8 cellular contexts compared by ENCODE assay signal in genomic region chr5:7392401-7393024, GRCh38. TPM values are rescaled to one million over a fixed set of nuclear protein-coding genes. Genes with fewer than 3 reads are reported as not detected.
DNase-seq lines count a peak whose midpoint lies in the region; ATAC-seq and TF ChIP-seq lines count a peak whose summit lies in the region.

No MANE protein-coding gene starts in this region.

- no peak overlapping the region for H2BK15ac ChIP-seq in mesendoderm (replicated peaks; ENCODE audit: low read depth)

- peak overlapping the region; percentile 64 for H2BK5ac ChIP-seq in mesendoderm (ENCODE audit: low read length)

- no peak overlapping the region for H4K5ac ChIP-seq in mesendoderm (ENCODE audit: low read length)

- no peak overlapping the region for H4K8ac ChIP-seq in mesendoderm (ENCODE audit: low read depth, low read length)

- WGBS in mesendoderm (ENCODE audit: extremely low coverage, insufficient coverage, low lambda C conversion rate): no CpG with 5 or more reads among the region's 7 CpGs

- peak; percentile 28 for TF ChIP-seq CTCF in brain microvascular endothelial cell (IDR thresholded peaks at IDR 0.05; ENCODE audit: low read depth, low read length, missing control alignments)

- no peak overlapping the region for H3K27ac Mint-ChIP-seq in natural killer cell treated with Interleukin-12 subunit alpha and Interleukin-12 subunit beta and Interleukin-15 and Interleukin-18, amount 100 ng/mL, for 72 hours

- no peaks in the 10 kb centered on the region for H3K4me1 ChIP-seq in mesendoderm (ENCODE audit: control insufficient read depth, low read depth, low read length)

- H3K27ac ChIP-seq in brain microvascular endothelial cell (no peak overlapping the region), mesendoderm (ENCODE audit: low read depth, low read length) (no peak overlapping the region)

- H3K4me3 Mint-ChIP-seq in natural killer cell treated with Interleukin-12 subunit alpha and Interleukin-12 subunit beta and Interleukin-15 and Interleukin-18, amount 100 ng/mL, for 72 hours: no peak overlapping the region

- no peak overlapping the region for H2AK5ac ChIP-seq in mesendoderm (ENCODE audit: low read length)

- H3K4me3 ChIP-seq in brain microvascular endothelial cell (ENCODE audit: low read depth, low read length) (no peak overlapping the region), mesendoderm (ENCODE audit: low read length) (no peak overlapping the region)

- H3K56ac ChIP-seq in mesendoderm (ENCODE audit: low read length): peak overlapping the region; percentile 82

- in situ Hi-C loops in brain microvascular endothelial cell (cut with HindIII; ENCODE audit: low pct_ligation_motif_present, low sequenced_read_pairs): no loop called here

- peaks cover 12 to 19% of the 10 kb centered on the region in 2 donors for H3K27me3 Mint-ChIP-seq in natural killer cell treated with Interleukin-12 subunit alpha and Interleukin-12 subunit beta and Interleukin-15 and Interleukin-18, amount 100 ng/mL, for 72 hours

- peak overlapping the region; percentile 89 for H3K4ac ChIP-seq in mesendoderm (ENCODE audit: low read depth, low read length)

- H3K9ac ChIP-seq in mesendoderm (ENCODE audit: low read length): peak overlapping the region; percentile 36

- peak; percentile 55 for DNase-seq in Daoy (ENCODE audit: low read depth)
- DNase-seq in NCI-H1694 treated with DMSO at 0.1 percent for 48 hours (lab: John Stamatoyannopoulos, UW): peak; percentile 86
- no peak for DNase-seq in brain microvascular endothelial cell
- peak; percentile 89 for DNase-seq in mesendoderm
- DNase-seq in stimulated activated CD4-positive, alpha-beta T cell treated with anti-CD3 and anti-CD28 coated beads, Interleukin-4, amount 100 ng/mL, for 24 hours: no peak
- no peak for DNase-seq in natural killer cell treated with Interleukin-12 subunit alpha and Interleukin-12 subunit beta and Interleukin-15 and Interleukin-18, amount 100 ng/mL, for 72 hours (ENCODE audit: low spot score)
- DNase-seq in cerebellum (ENCODE audit: low spot score): no peak

- H3K36me3 Mint-ChIP-seq in natural killer cell treated with Interleukin-12 subunit alpha and Interleukin-12 subunit beta and Interleukin-15 and Interleukin-18, amount 100 ng/mL, for 72 hours: no peaks in the 10 kb centered on the region

- H3K36me3 ChIP-seq in brain microvascular endothelial cell (replicated peaks) (no peaks in the 10 kb centered on the region), mesendoderm (ENCODE audit: control insufficient read depth, insufficient read depth, low read length) (no peaks in the 10 kb centered on the region)

- no peaks in the 10 kb centered on the region for H3K79me1 ChIP-seq in mesendoderm (ENCODE audit: low read length)

- no peaks in the 10 kb centered on the region for H3K4me1 Mint-ChIP-seq in natural killer cell treated with Interleukin-12 subunit alpha and Interleukin-12 subunit beta and Interleukin-15 and Interleukin-18, amount 100 ng/mL, for 72 hours (ENCODE audit: low read depth in 2 of 2)

- H3K79me2 ChIP-seq in mesendoderm (ENCODE audit: control insufficient read depth, insufficient read depth, low read length): peaks cover 13% of the 10 kb centered on the region

- H3K23ac ChIP-seq in mesendoderm (ENCODE audit: low read length): no peak overlapping the region

- no peak overlapping the region for H3K4me2 ChIP-seq in mesendoderm (ENCODE audit: low read length)

- H3K18ac ChIP-seq in mesendoderm (ENCODE audit: low read length): peak overlapping the region; percentile 90

- H3K9me3 Mint-ChIP-seq in natural killer cell treated with Interleukin-12 subunit alpha and Interleukin-12 subunit beta and Interleukin-15 and Interleukin-18, amount 100 ng/mL, for 72 hours: no peaks in the 10 kb centered on the region

- ATAC-seq in GM19455 (IDR thresholded peaks at IDR 0.05; ENCODE audit: unreplicated experiment): no peak
- no peak for ATAC-seq in natural killer cell treated with Interleukin-12 subunit alpha and Interleukin-12 subunit beta and Interleukin-15 and Interleukin-18, amount 100 ng/mL, for 72 hours

- peak overlapping the region; percentile 95 for H2BK120ac ChIP-seq in mesendoderm (ENCODE audit: low read depth, low read length)

- H3K27me3 ChIP-seq in brain microvascular endothelial cell (replicated peaks) (peaks cover 13% of the 10 kb centered on the region), mesendoderm (ENCODE audit: insufficient read depth, low read length, poor library complexity) (no peaks in the 10 kb centered on the region)

RNA-seq across cellular contexts. Expression of gene ADCY2, which starts 3.4 kb away (rescaled TPM):
- 0.48 and 0.86 TPM in 2 replicates for total RNA-seq in Daoy (2014; rRNA removed; shearing (Covaris generic))
- polyA plus RNA-seq in mesendoderm (2013, experiment 1 of 2): 21.7 TPM
- 21.6 TPM for polyA plus RNA-seq in mesendoderm (2013, experiment 2 of 2)
- not detected for total RNA-seq in natural killer cell treated with Interleukin-12 subunit alpha and Interleukin-12 subunit beta and Interleukin-15 and Interleukin-18, amount 100 ng/mL, for 72 hours
- total RNA-seq in cerebellum: 21.7 TPM

Comparison
In these comparisons a context has a peak if more than half of its experiments do, and no peak if none do; other contexts are left out.
1. DNase-seq: peak in Daoy (single experiment), NCI-H1694 treated with DMSO at 0.1 percent for 48 hours (single experiment) and mesendoderm (single experiment); none in brain microvascular endothelial cell (single experiment), stimulated activated CD4-positive, alpha-beta T cell treated with anti-CD3 and anti-CD28 coated beads, Interleukin-4, amount 100 ng/mL, for 24 hours (single experiment), natural killer cell treated with Interleukin-12 subunit alpha and Interleukin-12 subunit beta and Interleukin-15 and Interleukin-18, amount 100 ng/mL, for 72 hours (single experiment) and cerebellum (single experiment).
2. RNA of gene ADCY2, which starts 3.4 kb away (total RNA-seq): 21.7 TPM in cerebellum (single experiment); 0.48 to 0.86 TPM in Daoy and not detected in natural killer cell treated with Interleukin-12 subunit alpha and Interleukin-12 subunit beta and Interleukin-15 and Interleukin-18, amount 100 ng/mL, for 72 hours; every median in the first group is over 10 times any median in the second.